19 cellular contexts compared by ENCODE assay signal in the genomic region with DNA sequence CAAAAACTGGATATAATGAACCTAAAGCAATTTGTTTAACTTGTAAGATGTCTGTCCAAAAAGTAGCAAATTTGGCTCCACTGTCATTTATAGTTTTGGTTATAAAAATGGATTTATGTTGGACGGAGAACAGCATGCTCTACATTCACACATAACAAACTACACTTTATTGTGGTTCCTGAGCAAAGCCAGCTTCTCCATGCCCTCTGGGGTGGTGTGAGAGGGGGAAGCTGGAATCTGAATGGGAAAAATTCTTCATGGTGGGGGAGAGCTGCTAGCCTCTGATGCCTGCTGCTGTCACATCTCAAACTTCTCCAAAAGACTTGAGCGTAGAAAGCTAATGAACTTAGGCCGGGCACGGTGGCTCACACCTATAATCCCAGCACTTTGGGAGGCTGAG.
"Had no signal": no experiment of that assay in that cellular context is flagged by ENCODE, and none has a peak within 500 bp of the region (broad histone marks: within the 10 kb centered on the region; RNA-seq: fewer than 3 reads in every experiment).

No MANE protein-coding gene starts in this region.

- H3K27ac ChIP-seq: left ventricle myocardium inferior, psoas muscle, skin epidermis, thoracic aorta had no signal

- H3K4me3 Mint-ChIP-seq: activated CD4-positive, alpha-beta T cell treated with anti-CD3 and anti-CD28 coated beads, Interleukin-2, amount 10 ng/mL, durations not matched to agents 7 days and 5 days; activated naive CD4-positive, alpha-beta T cell treated with anti-CD3 and anti-CD28 coated beads, Interleukin-2, amount 50 U/mL, for 24 hours; activated T-cell treated with anti-CD3 and anti-CD28 coated beads, Interleukin-2, amount 50 U/mL, for 72 hours; immature natural killer cell; neural crest cell; stimulated activated naive B cell treated with anti-CD40 and anti-IgM and Interleukin-4, amounts not matched to agents 10 μg/mL and 1 μg/mL and 100 μg/mL, for 72 hours had no signal

- H3K9me3 ChIP-seq: left ventricle myocardium inferior, psoas muscle, thoracic aorta had no signal

- ATAC-seq: activated CD4-positive, CD25-positive, alpha-beta regulatory T cell treated with anti-CD3 and anti-CD28 coated beads, Interleukin-2, amount 50 U/mL, for 24 hours; activated T-cell treated with anti-CD3 and anti-CD28 coated beads, Interleukin-2, amount 50 U/mL, for 72 hours; psoas muscle; right cardiac atrium had no signal

- H3K4me3 ChIP-seq: left ventricle myocardium inferior, psoas muscle, skin epidermis, thoracic aorta had no signal

- H3K4me1 ChIP-seq: psoas muscle had no signal

- H3K27ac Mint-ChIP-seq: activated CD4-positive, alpha-beta T cell treated with anti-CD3 and anti-CD28 coated beads, Interleukin-2, amount 10 ng/mL, durations not matched to agents 7 days and 5 days; activated naive CD4-positive, alpha-beta T cell treated with anti-CD3 and anti-CD28 coated beads, Interleukin-2, amount 50 U/mL, for 24 hours; activated T-cell treated with anti-CD3 and anti-CD28 coated beads, Interleukin-2, amount 50 U/mL, for 72 hours; immature natural killer cell; stimulated activated naive B cell treated with anti-CD40 and anti-IgM and Interleukin-4, amounts not matched to agents 10 μg/mL and 1 μg/mL and 100 μg/mL, for 72 hours had no signal

- H3K36me3 Mint-ChIP-seq: activated naive CD4-positive, alpha-beta T cell treated with anti-CD3 and anti-CD28 coated beads, Interleukin-2, amount 50 U/mL, for 24 hours; immature natural killer cell; stimulated activated naive B cell treated with anti-CD40 and anti-IgM and Interleukin-4, amounts not matched to agents 10 μg/mL and 1 μg/mL and 100 μg/mL, for 72 hours had no signal

- H3K36me3 ChIP-seq: left ventricle myocardium inferior, thoracic aorta had no signal

- DNase-seq: activated CD4-positive, alpha-beta T cell treated with anti-CD3 and anti-CD28 coated beads, Interleukin-2, amount 10 ng/mL, durations not matched to agents 7 days and 5 days; activated effector memory CD4-positive, alpha-beta T cell treated with anti-CD3 and anti-CD28 coated beads, Interleukin-2, amount 50 U/mL, for 16 hours; activated T-cell treated with anti-CD3 and anti-CD28 coated beads, Interleukin-2, amount 50 U/mL, for 72 hours; cerebellar nuclear complex; cortex of kidney; effector CD4-positive, alpha-beta T cell; immature natural killer cell; kidney glomerular epithelial cell; left ventricle myocardium inferior; right cardiac atrium; stimulated activated CD4-positive, alpha-beta T cell treated with anti-CD3 and anti-CD28 coated beads, Interleukin-4, amount 100 ng/mL, for 4 hours; stimulated activated naive B cell treated with anti-CD40 and anti-IgM and Interleukin-4, amounts not matched to agents 10 μg/mL and 1 μg/mL and 100 μg/mL, for 72 hours; T1000 had no signal

- H3K9me3 Mint-ChIP-seq: activated CD4-positive, alpha-beta T cell treated with anti-CD3 and anti-CD28 coated beads, Interleukin-2, amount 10 ng/mL, durations not matched to agents 7 days and 5 days; activated naive CD4-positive, alpha-beta T cell treated with anti-CD3 and anti-CD28 coated beads, Interleukin-2, amount 50 U/mL, for 24 hours; activated T-cell treated with anti-CD3 and anti-CD28 coated beads, Interleukin-2, amount 50 U/mL, for 72 hours; immature natural killer cell; neural crest cell; stimulated activated naive B cell treated with anti-CD40 and anti-IgM and Interleukin-4, amounts not matched to agents 10 μg/mL and 1 μg/mL and 100 μg/mL, for 72 hours had no signal

- H3K27me3 Mint-ChIP-seq: activated naive CD4-positive, alpha-beta T cell treated with anti-CD3 and anti-CD28 coated beads, Interleukin-2, amount 50 U/mL, for 24 hours; stimulated activated naive B cell treated with anti-CD40 and anti-IgM and Interleukin-4, amounts not matched to agents 10 μg/mL and 1 μg/mL and 100 μg/mL, for 72 hours had no signal

- H3K4me1 Mint-ChIP-seq: activated CD4-positive, alpha-beta T cell treated with anti-CD3 and anti-CD28 coated beads, Interleukin-2, amount 10 ng/mL, durations not matched to agents 7 days and 5 days; activated naive CD4-positive, alpha-beta T cell treated with anti-CD3 and anti-CD28 coated beads, Interleukin-2, amount 50 U/mL, for 24 hours; immature natural killer cell; neural crest cell had no signal
